In the genomic region with DNA sequence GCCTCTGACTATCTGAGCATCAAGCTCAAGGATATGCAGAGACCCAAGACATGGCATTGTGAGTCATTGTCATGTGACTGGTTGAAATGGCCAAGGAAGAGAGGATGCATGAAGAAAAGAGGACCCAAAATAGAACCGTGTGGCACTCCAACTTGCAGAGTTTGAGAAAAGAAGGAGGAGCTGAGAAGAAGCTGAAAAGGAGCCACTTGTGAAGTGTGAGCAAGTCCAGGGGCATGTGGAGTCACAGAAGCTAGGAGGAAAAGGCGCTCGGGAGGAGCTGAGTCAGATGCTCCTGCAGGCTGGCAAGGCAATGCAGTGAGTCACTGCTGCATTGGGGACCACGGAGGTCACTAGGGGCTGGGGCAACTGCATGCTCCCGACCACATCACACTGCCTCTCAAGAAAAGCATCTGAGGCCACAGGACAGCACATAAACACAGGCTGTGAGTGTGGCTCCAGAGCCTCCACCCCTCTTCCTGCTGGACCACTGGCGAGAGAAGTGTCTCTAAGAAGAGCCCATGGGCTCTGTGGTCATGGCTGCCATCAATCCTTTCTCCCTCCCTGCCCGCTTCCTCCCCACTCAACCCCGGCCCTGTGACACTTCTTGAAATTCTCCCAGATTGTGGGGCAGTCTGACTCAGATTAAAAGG, we compare ENCODE assay signal across 9 cellular contexts.
DNase-seq lines count a peak whose midpoint lies in the region; TF ChIP-seq lines count a peak whose summit lies in the region.
"Had no signal": no experiment of that assay in that cellular context is flagged by ENCODE, and none has a peak within 500 bp of the region (broad histone marks: within the 10 kb centered on the region; RNA-seq: fewer than 3 reads in every experiment).

No MANE protein-coding gene starts in this region.

- no peak overlapping the region for H3K4me3 Mint-ChIP-seq in chondrocyte (ENCODE audit: unreplicated experiment)

- TF ChIP-seq POLR2A in NB4 (IDR thresholded peaks at IDR 0.05; ENCODE audit: extremely low read depth, insufficient read length) = no peak

- H3K27me3 Mint-ChIP-seq in chondrocyte (ENCODE audit: low read depth) = no peaks in the 10 kb centered on the region

- peak overlapping the region; percentile 50 for H3K27ac Mint-ChIP-seq in chondrocyte (ENCODE audit: unreplicated experiment)

- H3K4me3 ChIP-seq in NB4 (ENCODE audit: low read depth, low read length) = no peak overlapping the region

- peaks cover 14% of the 10 kb centered on the region for H3K4me1 Mint-ChIP-seq in chondrocyte (ENCODE audit: low read depth)

- DNase-seq in Daoy (ENCODE audit: low read depth) (peak; percentile 98), NB4 (ENCODE audit: low read depth) (peak; percentile 11), chondrocyte (ENCODE audit: low spot score) (no peak), pons (ENCODE audit: low spot score) (peak; percentile 1), NCI-H1105 (lab: John Stamatoyannopoulos, UW) (no peak), NCI-H187 (lab: John Stamatoyannopoulos, UW) (no peak), cerebellum (ENCODE audit: low spot score) (no peak), epidermal melanocyte (ENCODE audit: insufficient read length, low spot score) (no peak)
- DNase-seq: NCI-H526 had no signal

- H3K9me3 Mint-ChIP-seq in chondrocyte (ENCODE audit: low read depth) = peaks cover 15% of the 10 kb centered on the region

- TF ChIP-seq CTCF in NB4 (IDR thresholded peaks at IDR 0.05; ENCODE audit: low read depth, low read length) (no peak), chondrocyte (IDR thresholded peaks at IDR 0.05) (no peak)

- H3K36me3 Mint-ChIP-seq in chondrocyte (ENCODE audit: low read depth) = no peaks in the 10 kb centered on the region

Comparison
In these comparisons a context has a peak if more than half of its experiments do, and no peak if none do; other contexts are left out.
1. DNase-seq: peak in Daoy (single experiment), NB4 (single experiment) and pons (single experiment); none in chondrocyte (single experiment), NCI-H1105 (single experiment), NCI-H187 (0 of 2), cerebellum (single experiment) and epidermal melanocyte (single experiment).